24 cellular contexts compared by ENCODE assay signal in genomic region chr4:89413518-89413917, GRCh38.
"Had no signal": no experiment of that assay in that cellular context is flagged by ENCODE, and none has a peak within 500 bp of the region (broad histone marks: within the 10 kb centered on the region; RNA-seq: fewer than 3 reads in every experiment).

No MANE protein-coding gene starts in this region.

- H3K27me3 ChIP-seq: hepatocyte, left lung, ovary, right lobe of liver had no signal

- H3K27ac ChIP-seq: hepatocyte, left lung, ovary, right lobe of liver, thoracic aorta, VCaP had no signal

- ATAC-seq: activated CD8-positive, alpha-beta T cell treated with anti-CD3 and anti-CD28 coated beads, Interleukin-2, amount 10 ng/mL, durations not matched to agents 7 days and 5 days; left lung; natural killer cell had no signal

- H3K36me3 ChIP-seq: left lung, ovary, right lobe of liver, thoracic aorta had no signal

- H3K27ac Mint-ChIP-seq: activated CD8-positive, alpha-beta T cell treated with anti-CD3 and anti-CD28 coated beads, Interleukin-2, amount 10 ng/mL, durations not matched to agents 7 days and 5 days; activated naive CD4-positive, alpha-beta T cell treated with anti-CD3 and anti-CD28 coated beads, Interleukin-2, amount 50 U/mL, for 24 hours; brain; dendritic cell treated with granulocyte-macrophage colony-stimulating factor and Interleukin-4, amounts not matched to agents 40 ng/mL and 50 ng/mL, for 4 days; natural killer cell had no signal

- H3K4me3 Mint-ChIP-seq: activated CD8-positive, alpha-beta T cell treated with anti-CD3 and anti-CD28 coated beads, Interleukin-2, amount 10 ng/mL, durations not matched to agents 7 days and 5 days; activated naive CD4-positive, alpha-beta T cell treated with anti-CD3 and anti-CD28 coated beads, Interleukin-2, amount 50 U/mL, for 24 hours; brain; dendritic cell treated with granulocyte-macrophage colony-stimulating factor and Interleukin-4, amounts not matched to agents 40 ng/mL and 50 ng/mL, for 4 days; natural killer cell had no signal

- H3K36me3 Mint-ChIP-seq: brain, natural killer cell had no signal

- H2AFZ ChIP-seq: hepatocyte had no signal

- H3K27me3 Mint-ChIP-seq: activated naive CD4-positive, alpha-beta T cell treated with anti-CD3 and anti-CD28 coated beads, Interleukin-2, amount 50 U/mL, for 24 hours; brain; dendritic cell treated with granulocyte-macrophage colony-stimulating factor and Interleukin-4, amounts not matched to agents 40 ng/mL and 50 ng/mL, for 4 days had no signal

- H3K4me2 ChIP-seq: hepatocyte, smooth muscle cell had no signal

- H3K4me3 ChIP-seq: hepatocyte, left lung, ovary, right lobe of liver, smooth muscle cell, thoracic aorta had no signal

- H3K9me3 ChIP-seq: left lung, ovary, right lobe of liver, thoracic aorta had no signal

- H3K4me1 Mint-ChIP-seq: activated naive CD4-positive, alpha-beta T cell treated with anti-CD3 and anti-CD28 coated beads, Interleukin-2, amount 50 U/mL, for 24 hours; natural killer cell had no signal

- H3K4me1 ChIP-seq: left lung, right lobe of liver had no signal

- H3K9me3 Mint-ChIP-seq: activated naive CD4-positive, alpha-beta T cell treated with anti-CD3 and anti-CD28 coated beads, Interleukin-2, amount 50 U/mL, for 24 hours; brain; dendritic cell treated with granulocyte-macrophage colony-stimulating factor and Interleukin-4, amounts not matched to agents 40 ng/mL and 50 ng/mL, for 4 days; natural killer cell had no signal

- DNase-seq: activated CD4-positive, alpha-beta T cell treated with anti-CD3 and anti-CD28 coated beads for 1 hour; activated CD4-positive, alpha-beta T cell treated with anti-CD3 and anti-CD28 coated beads, Interleukin-2, amount 50 U/mL, for 1 hour; activated CD8-positive, alpha-beta T cell treated with anti-CD3 and anti-CD28 coated beads, Interleukin-2, amount 10 ng/mL, durations not matched to agents 7 days and 5 days; activated gamma-delta T cell treated with Interleukin-2 at 50 U/mL for 16 hours; activated T-cell treated with anti-CD3 and anti-CD28 coated beads, Interleukin-2, amount 50 U/mL, for 1 hour; anterior cingulate cortex; caudate nucleus; effector CD4-positive, alpha-beta T cell; kidney glomerular epithelial cell; left lung; mammary epithelial cell; midbrain; natural killer cell; ovary; right lobe of liver; stimulated activated CD4-positive, alpha-beta T cell treated with anti-CD3 and anti-CD28 coated beads, Interleukin-4, amount 100 ng/mL, for 1 hour; stimulated activated naive CD4-positive, alpha-beta T cell treated with Interleukin-2 at 50 U/mL for 16 hours had no signal

- H3K79me2 ChIP-seq: hepatocyte had no signal
